14 cellular contexts compared by ENCODE assay signal in genomic region chr2:71749671-71750101, GRCh38.
A peak's percentile ranks its signal among the peaks of the same experiment; 100 is the strongest.
DNase-seq lines count a peak whose midpoint lies in the region; ATAC-seq and TF ChIP-seq lines count a peak whose summit lies in the region.
"Had no signal": no experiment of that assay in that cellular context is flagged by ENCODE, and none has a peak within 500 bp of the region (broad histone marks: within the 10 kb centered on the region; RNA-seq: fewer than 3 reads in every experiment).

No MANE protein-coding gene starts in this region.

- peaks cover 35% of the 10 kb centered on the region for H3K4me1 ChIP-seq in Panc1 (ENCODE audit: control insufficient read depth, insufficient read depth, low read length)

- H3K36me3 ChIP-seq in Panc1 (ENCODE audit: control insufficient read depth, insufficient read depth, low read length), result no peaks in the 10 kb centered on the region
- H3K36me3 ChIP-seq: right atrium auricular region had no signal

- TF ChIP-seq CTCF in GM20000 (IDR thresholded peaks at IDR 0.05; ENCODE audit: extremely low read depth, missing control alignments) (no peak), Panc1 (IDR thresholded peaks at IDR 0.05) (no peak), epithelial cell of esophagus (IDR thresholded peaks at IDR 0.05; ENCODE audit: insufficient read depth, low read depth, low read length, missing control alignments) (no peak)

- H3K27ac ChIP-seq in Panc1 (ENCODE audit: low read length), result peak overlapping the region; percentile 2; the same call in 1 of the 2 replicates
- H3K27ac ChIP-seq: right atrium auricular region had no signal

- ATAC-seq in Panc1 (no peak), HG02970 (IDR thresholded peaks at IDR 0.05; ENCODE audit: low FRiP score, unreplicated experiment) (no peak)
- ATAC-seq: activated CD8-positive, alpha-beta T cell treated with anti-CD3 and anti-CD28 coated beads for 36 hours had no signal

- intact Hi-C loops in Panc1 (cut with micrococcal nuclease; ENCODE audit: unreplicated experiment), result no loop called here

- in situ Hi-C loops in Panc1 (cut with HindIII; ENCODE audit: low pct_unique_long_range_greater_than_20kb, low sequenced_read_pairs), result no loop called here

- DNase-seq in GM20000 (ENCODE audit: low spot score), result peak; percentile 3
- no peak for DNase-seq in Panc1 (ENCODE audit: low read depth, low spot score)
- DNase-seq in epithelial cell of esophagus (ENCODE audit: low read depth), result peak; percentile 44
- DNase-seq in renal cortical epithelial cell (ENCODE audit: low read depth), result peak; percentile 55
- no peak for DNase-seq in amniotic stem cell (lab: John Stamatoyannopoulos, UW)
- DNase-seq in cerebellar nuclear complex (lab: John Stamatoyannopoulos, UW), result no peak
- DNase-seq: activated CD8-positive, alpha-beta T cell treated with anti-CD3 and anti-CD28 coated beads for 36 hours; activated gamma-delta T cell treated with Interleukin-2 at 50 U/mL for 16 hours; CD4-positive, alpha-beta memory T cell; erythroblast; NCI-H2029 treated with DMSO at 0.1 percent for 48 hours; T-helper 2 cell had no signal

- CTCF ChIA-PET in Panc1 (lab: Charles Lee), result no interaction called here

- no TSS peak for BruUV-seq in Panc1 (replicated peaks; lab: Mats Ljungman, UMichigan)

- H3K4me3 ChIP-seq in Panc1 (ENCODE audit: low read depth in 2 of 2, low read length in 2 of 2) (no peak overlapping the region), epithelial cell of esophagus (ENCODE audit: low read length) (no peak overlapping the region)
- H3K4me3 ChIP-seq: right atrium auricular region had no signal

- POLR2A ChIA-PET in Panc1 (lab: Charles Lee), result no interaction called here

- no peaks in the 10 kb centered on the region; the same call in 1 of the 2 replicates for H3K9me3 ChIP-seq in Panc1 (ENCODE audit: control insufficient read depth, insufficient read depth, low read depth, low read length)
- H3K9me3 ChIP-seq: right atrium auricular region had no signal

- no peaks in the 10 kb centered on the region for H3K27me3 ChIP-seq in Panc1 (ENCODE audit: control insufficient read depth, insufficient read depth, low read length)
- H3K27me3 ChIP-seq: right atrium auricular region had no signal

Comparison
In these comparisons a context has a peak if more than half of its experiments do, and no peak if none do; other contexts are left out.
1. DNase-seq: peak in GM20000 (single experiment), epithelial cell of esophagus (single experiment) and renal cortical epithelial cell (single experiment); none in Panc1 (single experiment), amniotic stem cell (single experiment) and cerebellar nuclear complex (0 of 2).